Comparison of ENCODE assay signal across 8 cellular contexts in the genomic region with DNA sequence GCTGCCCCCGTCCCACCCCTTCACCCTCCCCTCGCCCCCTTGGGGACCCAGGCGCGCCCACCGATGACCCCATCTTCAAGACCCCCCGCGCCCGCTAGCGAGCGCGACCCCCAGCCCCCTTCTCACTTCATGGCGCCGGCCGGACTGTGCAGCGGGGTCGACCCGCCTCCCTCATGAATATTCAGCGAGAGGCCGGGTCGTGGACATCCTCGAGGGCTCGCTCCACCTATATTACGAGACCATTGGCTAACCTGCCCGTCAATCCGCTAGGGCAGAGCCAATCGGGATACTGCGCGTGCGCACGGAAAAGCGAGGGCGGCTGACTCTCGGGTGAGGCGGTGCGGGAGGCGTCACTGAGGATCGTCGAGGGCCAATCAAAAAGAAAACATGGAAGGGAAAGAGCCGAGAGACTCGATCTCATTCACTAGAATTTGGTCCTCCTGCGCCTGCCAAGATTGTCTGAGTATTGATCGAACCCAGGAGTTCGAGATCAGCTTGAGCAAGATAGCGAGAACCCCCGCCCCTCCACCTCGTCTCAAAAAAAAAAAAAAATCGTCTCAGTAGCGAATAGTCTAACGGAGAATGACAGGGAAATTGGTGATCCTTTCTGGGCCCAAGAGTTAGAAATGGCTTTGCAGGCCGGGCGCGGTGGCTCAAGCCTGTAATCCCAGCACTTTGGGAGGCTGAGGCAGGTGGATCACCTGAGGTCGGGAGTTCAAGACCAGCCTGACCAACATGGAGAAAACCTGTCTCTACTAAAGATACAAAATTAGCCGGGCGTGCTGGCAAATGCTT. TPM values are rescaled to one million over a fixed set of nuclear protein-coding genes. Genes with fewer than 3 reads are reported as not detected.
A peak's percentile ranks its signal among the peaks of the same experiment; 100 is the strongest.
DNase-seq lines count a peak whose midpoint lies in the region; ATAC-seq and TF ChIP-seq lines count a peak whose summit lies in the region.

ERCC2 (minus strand) TSS at position 164 of the 795 bp plus-strand sequence; CDS start at position 131, 33 bp downstream.

- peak within 1 kb of the TSS; percentile 87 for H3K4me3 Mint-ChIP-seq in activated T-helper 2 cell treated with anti-CD3 and anti-CD28 coated beads, Interferon-gamma antibody, Interleukin-2, Interleukin-4, amounts not matched to agents 10 μg/mL and 5 μg/mL and 100 μg/mL, durations not matched to agents 14 hours and 24 hours and 36 hours (ENCODE audit: low read depth)
- peak within 1 kb of the TSS; percentile 91 for H3K4me3 Mint-ChIP-seq in natural killer cell

- TF ChIP-seq CTCF in RWPE2 (IDR thresholded peaks at IDR 0.05; ENCODE audit: poor library complexity, severe bottlenecking) (no peak), natural killer cell (IDR thresholded peaks at IDR 0.05) (no peak)

- H3K36me3 Mint-ChIP-seq in activated T-helper 2 cell treated with anti-CD3 and anti-CD28 coated beads, Interferon-gamma antibody, Interleukin-2, Interleukin-4, amounts not matched to agents 10 μg/mL and 5 μg/mL and 100 μg/mL, durations not matched to agents 14 hours and 24 hours and 36 hours (ENCODE audit: low read depth), result peaks cover 6% of the 10 kb centered on the region
- no peaks in the 10 kb centered on the region for H3K36me3 Mint-ChIP-seq in natural killer cell

- DNase-seq in Daoy (ENCODE audit: low read depth) (peak; percentile 99), GOT3 (lab: John Stamatoyannopoulos, UW) (peak; percentile 98), LoVo (ENCODE audit: low spot score) (peak; percentile 98), RWPE2 (ENCODE audit: low spot score) (peak; percentile 97), fibroblast of peridontal ligament (ENCODE audit: extremely low read depth) (peak; percentile 99), natural killer cell (peak; percentile 100)
- DNase-seq in activated T-helper 2 cell treated with anti-CD3 and anti-CD28 coated beads, Interferon-gamma antibody, Interleukin-2, Interleukin-4, amounts not matched to agents 10 μg/mL and 5 μg/mL and 100 μg/mL, durations not matched to agents 14 hours and 24 hours and 36 hours (ENCODE audit: low spot score), result peak; percentile 100
- DNase-seq in stimulated activated naive CD4-positive, alpha-beta T cell treated with Interleukin-2 at 50 U/mL for 16 hours (lab: John Stamatoyannopoulos, UW), result peak; percentile 99

- no peaks in the 10 kb centered on the region for H3K27me3 Mint-ChIP-seq in activated T-helper 2 cell treated with anti-CD3 and anti-CD28 coated beads, Interferon-gamma antibody, Interleukin-2, Interleukin-4, amounts not matched to agents 10 μg/mL and 5 μg/mL and 100 μg/mL, durations not matched to agents 14 hours and 24 hours and 36 hours (ENCODE audit: low read depth)
- peaks cover 0 to 4% of the 10 kb centered on the region in 2 donors for H3K27me3 Mint-ChIP-seq in natural killer cell (ENCODE audit: low read depth in 2 of 2)

- H3K4me1 Mint-ChIP-seq in activated T-helper 2 cell treated with anti-CD3 and anti-CD28 coated beads, Interferon-gamma antibody, Interleukin-2, Interleukin-4, amounts not matched to agents 10 μg/mL and 5 μg/mL and 100 μg/mL, durations not matched to agents 14 hours and 24 hours and 36 hours (ENCODE audit: low read depth), result peaks cover 14% of the 10 kb centered on the region
- peaks cover 6 to 10% of the 10 kb centered on the region in 2 donors for H3K4me1 Mint-ChIP-seq in natural killer cell

- peaks cover 7% of the 10 kb centered on the region for H3K4me1 ChIP-seq in RWPE2 (ENCODE audit: insufficient read depth, poor library complexity, severe bottlenecking)

- peak within 1 kb of the TSS; percentile 99 for H3K27ac Mint-ChIP-seq in activated T-helper 2 cell treated with anti-CD3 and anti-CD28 coated beads, Interferon-gamma antibody, Interleukin-2, Interleukin-4, amounts not matched to agents 10 μg/mL and 5 μg/mL and 100 μg/mL, durations not matched to agents 14 hours and 24 hours and 36 hours
- H3K27ac Mint-ChIP-seq in natural killer cell, result peak within 1 kb of the TSS; percentile 88 to 89

- H3K9me3 Mint-ChIP-seq in activated T-helper 2 cell treated with anti-CD3 and anti-CD28 coated beads, Interferon-gamma antibody, Interleukin-2, Interleukin-4, amounts not matched to agents 10 μg/mL and 5 μg/mL and 100 μg/mL, durations not matched to agents 14 hours and 24 hours and 36 hours, result no peaks in the 10 kb centered on the region
- no peaks in the 10 kb centered on the region for H3K9me3 Mint-ChIP-seq in natural killer cell

- peak within 1 kb of the TSS; percentile 57 for H3K4me3 ChIP-seq in RWPE2 (ENCODE audit: severe bottlenecking)

- no peaks in the 10 kb centered on the region for H3K9me3 ChIP-seq in RWPE2 (ENCODE audit: severe bottlenecking)

- ATAC-seq in RWPE2 (ENCODE audit: low read depth), result peak; percentile 97
- peak; percentile 98 to 99 (median 98) for ATAC-seq in natural killer cell

- intact Hi-C loops in activated T-helper 2 cell treated with anti-CD3 and anti-CD28 coated beads, Interferon-gamma antibody, Interleukin-2, Interleukin-4, amounts not matched to agents 10 μg/mL and 5 μg/mL and 100 μg/mL, durations not matched to agents 14 hours and 24 hours and 36 hours (cut with micrococcal nuclease), result loop anchor here (1.0 to 5.0 kb wide), 3 partner anchors 52 to 109 kb away; partner anchors contain the start of gene ERCC1
- intact Hi-C loops in natural killer cell (cut with micrococcal nuclease), result loop anchor here (2.0 kb wide), 1 partner anchor 36 kb away; the partner anchor contains the start of gene POLR1G

- peaks cover 38% of the 10 kb centered on the region for H3K36me3 ChIP-seq in RWPE2 (ENCODE audit: low read depth)

- H3K27ac ChIP-seq in RWPE2 (ENCODE audit: poor library complexity, severe bottlenecking), result peak within 1 kb of the TSS; percentile 99

- H3K27me3 ChIP-seq in RWPE2 (ENCODE audit: insufficient read depth, poor library complexity, severe bottlenecking), result no peaks in the 10 kb centered on the region

RNA-seq across cellular contexts. Expression of gene ERCC2, which starts in this region (rescaled TPM):
- 12.6 and 16.9 TPM in 2 replicates for total RNA-seq in Daoy (2014; rRNA removed; shearing (Covaris generic))
- total RNA-seq in activated T-helper 2 cell treated with anti-CD3 and anti-CD28 coated beads, Interferon-gamma antibody, Interleukin-2, Interleukin-4, amounts not matched to agents 10 μg/mL and 5 μg/mL and 100 μg/mL, durations not matched to agents 14 hours and 24 hours and 36 hours, result 32.6 and 34.5 TPM in 2 replicates
- 10 to 100 TPM; 13.4 to 22.3 (median 14.9) TPM for total RNA-seq in natural killer cell

Comparison
In these comparisons a context has a peak if more than half of its experiments do, and no peak if none do; other contexts are left out.
1. Peak in every context shown above with its lines: DNase-seq, ATAC-seq, H3K4me3 ChIP-seq and H3K27ac ChIP-seq.